ENCODE assay signal across 8 cellular contexts in genomic region chr20:48635791-48636267, GRCh38.
DNase-seq lines count a peak whose midpoint lies in the region; ATAC-seq and TF ChIP-seq lines count a peak whose summit lies in the region.

No MANE protein-coding gene starts in this region.

- H3K4me3 Mint-ChIP-seq in stimulated activated memory B cell treated with anti-CD40 and anti-IgM and Interleukin-4, amounts not matched to agents 10 μg/mL and 1 μg/mL and 100 μg/mL, for 72 hours: no peak overlapping the region

- H3K36me3 Mint-ChIP-seq in stimulated activated memory B cell treated with anti-CD40 and anti-IgM and Interleukin-4, amounts not matched to agents 10 μg/mL and 1 μg/mL and 100 μg/mL, for 72 hours: peaks cover 63% of the 10 kb centered on the region

- H3K27ac Mint-ChIP-seq in stimulated activated memory B cell treated with anti-CD40 and anti-IgM and Interleukin-4, amounts not matched to agents 10 μg/mL and 1 μg/mL and 100 μg/mL, for 72 hours: peak overlapping the region; percentile 59

- peak; percentile 93 for TF ChIP-seq CTCF in 22Rv1 (IDR thresholded peaks at IDR 0.05)
- TF ChIP-seq CTCF in GM12865 (IDR thresholded peaks at IDR 0.05; ENCODE audit: insufficient read depth, low read depth, low read length, missing control alignments): peak; percentile 83

- no peaks in the 10 kb centered on the region for H3K27me3 Mint-ChIP-seq in stimulated activated memory B cell treated with anti-CD40 and anti-IgM and Interleukin-4, amounts not matched to agents 10 μg/mL and 1 μg/mL and 100 μg/mL, for 72 hours

- DNase-seq in GM12865 (ENCODE audit: low read depth) (peak; percentile 65), NCI-H2227 treated with DMSO at 0.1 percent for 48 hours (lab: John Stamatoyannopoulos, UW) (peak; percentile 8), midbrain (lab: John Stamatoyannopoulos, UW) (peak; percentile 59), mesenteric fat pad (ENCODE audit: low spot score) (no peak)
- peak; percentile 79 to 82 for DNase-seq in activated CD4-positive, alpha-beta T cell treated with anti-CD3 and anti-CD28 coated beads, Interleukin-2, amount 50 U/mL, for 48 hours
- peak; percentile 44 for DNase-seq in effector CD4-positive, alpha-beta T cell

- no peak overlapping the region for H3K27ac ChIP-seq in 22Rv1

- H3K4me1 Mint-ChIP-seq in stimulated activated memory B cell treated with anti-CD40 and anti-IgM and Interleukin-4, amounts not matched to agents 10 μg/mL and 1 μg/mL and 100 μg/mL, for 72 hours: no peaks in the 10 kb centered on the region

- no peaks in the 10 kb centered on the region for H3K9me3 Mint-ChIP-seq in stimulated activated memory B cell treated with anti-CD40 and anti-IgM and Interleukin-4, amounts not matched to agents 10 μg/mL and 1 μg/mL and 100 μg/mL, for 72 hours

- peak; percentile 70 for ATAC-seq in stimulated activated memory B cell treated with anti-CD40 and anti-IgM and Interleukin-4, amounts not matched to agents 10 μg/mL and 1 μg/mL and 100 μg/mL, for 72 hours

- H3K4me3 ChIP-seq in GM12865 (ENCODE audit: low read depth, low read length): no peak overlapping the region
